Comparison of ENCODE assay signal across 16 cellular contexts in genomic region chr10:43224321-43224720, GRCh38.
"Had no signal": no experiment of that assay in that cellular context is flagged by ENCODE, and none has a peak within 500 bp of the region (broad histone marks: within the 10 kb centered on the region; RNA-seq: fewer than 3 reads in every experiment).

No MANE protein-coding gene starts in this region.

- H3K27me3 ChIP-seq: ovary, vagina had no signal

- H3K4me1 ChIP-seq: foreskin keratinocyte had no signal

- H3K27ac ChIP-seq: foreskin keratinocyte, hepatocyte, left ventricle myocardium inferior, lower lobe of right lung, neural progenitor cell, ovary, tibial artery, upper lobe of right lung, vagina had no signal

- H3K36me3 ChIP-seq: left ventricle myocardium inferior, lower lobe of right lung, neural progenitor cell, ovary, tibial artery, upper lobe of right lung, vagina had no signal

- H3K4me3 ChIP-seq: hepatocyte, left ventricle myocardium inferior, lower lobe of right lung, neural progenitor cell, ovary, tibial artery, upper lobe of right lung, vagina had no signal

- DNase-seq: erythroblast; foreskin keratinocyte; left ventricle myocardium inferior; lower lobe of right lung; natural killer cell; nucleus accumbens; ovary; right cardiac atrium; small intestine; stimulated activated CD4-positive, alpha-beta T cell treated with anti-CD3 and anti-CD28 coated beads, Interleukin-12 subunit alpha, Interleukin-12 subunit beta, amount 100 ng/mL, for 4 hours; stimulated activated naive CD4-positive, alpha-beta T cell treated with Interleukin-2 at 50 U/mL for 16 hours; tibial artery; upper lobe of right lung had no signal

- H3K9me3 ChIP-seq: left ventricle myocardium inferior, lower lobe of right lung, ovary, tibial artery, upper lobe of right lung, vagina had no signal
